ENCODE assay signal across 17 cellular contexts in the genomic region with DNA sequence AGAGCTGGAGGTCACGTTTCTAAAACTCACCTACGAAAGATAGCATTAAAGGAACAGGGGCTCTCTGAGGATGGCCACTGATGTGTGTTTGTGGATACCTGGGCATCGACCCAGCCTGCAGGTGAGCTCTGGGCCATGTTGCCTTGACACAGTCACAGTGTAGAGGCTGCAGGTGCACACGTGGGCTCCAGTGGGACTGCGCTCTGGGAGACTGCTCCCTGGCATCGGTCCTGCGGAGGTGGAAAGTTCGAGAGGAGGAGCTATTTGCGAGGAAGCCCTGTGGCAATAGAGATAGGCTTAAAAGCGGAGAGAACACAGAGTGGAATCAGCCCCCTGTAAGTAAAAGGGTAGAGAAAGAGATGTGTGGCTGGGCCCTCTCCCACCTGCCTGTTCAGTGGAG.
"Had no signal": no experiment of that assay in that cellular context is flagged by ENCODE, and none has a peak within 500 bp of the region (broad histone marks: within the 10 kb centered on the region; RNA-seq: fewer than 3 reads in every experiment).

No MANE protein-coding gene starts in this region.

- DNase-seq: activated B cell treated with CpG ODN at 0.5 μM for 24 hours; activated CD4-positive, alpha-beta T cell treated with anti-CD3 and anti-CD28 coated beads, Interleukin-2, amount 10 ng/mL, durations not matched to agents 7 days and 5 days; activated effector memory CD4-positive, alpha-beta T cell treated with Interleukin-2 at 50 U/mL for 16 hours; activated naive CD8-positive, alpha-beta T cell treated with anti-CD3 and anti-CD28 coated beads for 36 hours; activated T-cell treated with anti-CD3 and anti-CD28 coated beads for 4 hours; anterior cingulate cortex; dorsolateral prefrontal cortex; esophagus squamous epithelium; foreskin fibroblast; head of caudate nucleus; mesendoderm; ovary; thyroid gland had no signal

- FAIRE-seq: bronchial epithelial cell, TTC549, urothelium cell line had no signal

- H3K4me1 Mint-ChIP-seq: activated naive CD8-positive, alpha-beta T cell treated with anti-CD3 and anti-CD28 coated beads for 36 hours had no signal

- H3K27ac ChIP-seq: dorsolateral prefrontal cortex, esophagus squamous epithelium, ovary, thyroid gland had no signal

- H3K27ac Mint-ChIP-seq: activated B cell treated with CpG ODN at 0.5 μM for 24 hours; activated CD4-positive, alpha-beta T cell treated with anti-CD3 and anti-CD28 coated beads, Interleukin-2, amount 10 ng/mL, durations not matched to agents 7 days and 5 days; activated naive CD8-positive, alpha-beta T cell treated with anti-CD3 and anti-CD28 coated beads for 36 hours; T-helper 1 cell treated with Interleukin-12 subunit alpha and Interleukin-12 subunit beta and Interleukin-4 antibody, amounts not matched to agents 30 μg/mL and 1 μg/mL, for 36 hours had no signal

- H3K36me3 ChIP-seq: ovary had no signal

- H3K9me3 ChIP-seq: esophagus squamous epithelium, ovary, thyroid gland had no signal

- H3K27me3 ChIP-seq: dorsolateral prefrontal cortex, esophagus squamous epithelium, ovary, thyroid gland had no signal

- H3K4me1 ChIP-seq: thyroid gland had no signal

- H3K27me3 Mint-ChIP-seq: activated B cell treated with CpG ODN at 0.5 μM for 24 hours; activated CD4-positive, alpha-beta T cell treated with anti-CD3 and anti-CD28 coated beads, Interleukin-2, amount 10 ng/mL, durations not matched to agents 7 days and 5 days; activated naive CD8-positive, alpha-beta T cell treated with anti-CD3 and anti-CD28 coated beads for 36 hours had no signal

- H3K4me3 Mint-ChIP-seq: activated B cell treated with CpG ODN at 0.5 μM for 24 hours; activated CD4-positive, alpha-beta T cell treated with anti-CD3 and anti-CD28 coated beads, Interleukin-2, amount 10 ng/mL, durations not matched to agents 7 days and 5 days; activated naive CD8-positive, alpha-beta T cell treated with anti-CD3 and anti-CD28 coated beads for 36 hours; T-helper 1 cell treated with Interleukin-12 subunit alpha and Interleukin-12 subunit beta and Interleukin-4 antibody, amounts not matched to agents 30 μg/mL and 1 μg/mL, for 36 hours had no signal

- H3K4me3 ChIP-seq: dorsolateral prefrontal cortex, esophagus squamous epithelium, ovary, thyroid gland had no signal

- H3K9me3 Mint-ChIP-seq: activated B cell treated with CpG ODN at 0.5 μM for 24 hours; activated CD4-positive, alpha-beta T cell treated with anti-CD3 and anti-CD28 coated beads, Interleukin-2, amount 10 ng/mL, durations not matched to agents 7 days and 5 days; activated naive CD8-positive, alpha-beta T cell treated with anti-CD3 and anti-CD28 coated beads for 36 hours; T-helper 1 cell treated with Interleukin-12 subunit alpha and Interleukin-12 subunit beta and Interleukin-4 antibody, amounts not matched to agents 30 μg/mL and 1 μg/mL, for 36 hours had no signal
